In the genomic region with DNA sequence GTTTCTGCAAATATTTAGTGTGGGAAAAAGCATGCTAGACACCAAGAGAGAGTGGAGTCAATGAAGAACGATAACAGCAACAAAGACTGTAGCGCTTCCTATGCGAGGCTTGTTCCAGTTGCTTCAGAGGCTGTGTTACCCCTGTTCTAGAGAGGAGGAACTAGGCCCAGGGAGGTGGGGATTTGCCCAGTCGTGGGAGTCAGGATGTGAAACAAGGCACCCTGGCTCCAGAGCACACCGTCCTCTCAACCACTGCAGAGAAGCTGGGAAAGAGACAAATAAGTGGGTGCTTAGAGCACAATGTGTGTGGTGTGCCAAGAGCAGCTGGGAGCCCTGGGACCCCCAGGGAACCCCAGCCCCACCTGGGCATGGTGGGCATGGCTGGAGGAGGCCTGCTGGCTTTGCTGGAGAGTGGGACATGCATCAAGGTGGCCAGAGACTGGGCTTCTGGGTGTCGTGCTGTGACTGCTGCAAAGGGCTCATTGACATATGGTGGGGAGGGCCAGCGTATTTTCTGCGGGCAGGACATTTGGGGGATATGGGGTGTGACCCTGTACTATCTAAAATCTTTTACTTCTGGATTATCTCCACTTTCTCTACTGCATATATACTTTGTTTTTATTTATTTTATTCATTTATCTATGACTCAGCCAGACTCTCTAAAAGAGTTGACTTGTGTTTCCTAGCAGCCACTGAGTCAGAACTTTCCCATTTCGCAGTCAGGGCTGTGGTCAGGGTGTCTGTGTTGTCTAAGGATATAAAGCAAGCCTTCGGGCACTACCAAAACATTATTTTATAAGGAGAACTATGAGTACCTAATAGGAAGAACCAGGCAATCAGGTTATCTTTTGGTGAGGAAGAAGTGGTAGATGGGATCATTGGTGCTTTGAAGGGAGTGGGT, we compare ENCODE assay signal across 11 cellular contexts.
A peak's percentile ranks its signal among the peaks of the same experiment; 100 is the strongest.
DNase-seq lines count a peak whose midpoint lies in the region; ATAC-seq, FAIRE-seq and TF ChIP-seq lines count a peak whose summit lies in the region.
"Had no signal": no experiment of that assay in that cellular context is flagged by ENCODE, and none has a peak within 500 bp of the region (broad histone marks: within the 10 kb centered on the region; RNA-seq: fewer than 3 reads in every experiment).

No MANE protein-coding gene starts in this region.

- no peaks in the 10 kb centered on the region for H3K27me3 ChIP-seq in osteoblast (ENCODE audit: insufficient read depth, low read length)
- H3K27me3 ChIP-seq: dorsolateral prefrontal cortex had no signal

- TF ChIP-seq CTCF in epithelial cell of proximal tubule (conservative IDR thresholded peaks at IDR 0.05; ENCODE audit: low read depth, low read length) (no peak), osteoblast (IDR thresholded peaks at IDR 0.05; ENCODE audit: extremely low read depth, low read depth, low read length) (no peak), natural killer cell (IDR thresholded peaks at IDR 0.05) (no peak)

- H3K4me1 Mint-ChIP-seq in natural killer cell = peaks cover 0 to 7% of the 10 kb centered on the region in 2 donors

- H3K4me3 Mint-ChIP-seq in natural killer cell = no peak overlapping the region

- peak overlapping the region; percentile 89 for H3K27ac ChIP-seq in osteoblast (ENCODE audit: low read depth, low read length)
- H3K27ac ChIP-seq: dorsolateral prefrontal cortex had no signal

- H3K4me3 ChIP-seq in epithelial cell of proximal tubule (ENCODE audit: low read depth, low read length) = no peak overlapping the region
- no peak overlapping the region for H3K4me3 ChIP-seq in osteoblast (ENCODE audit: insufficient read depth, low read length)
- H3K4me3 ChIP-seq: dorsolateral prefrontal cortex had no signal

- no peak for FAIRE-seq in GM12891 (lab: Jason Lieb, UNC)

- H3K4me2 ChIP-seq in osteoblast (ENCODE audit: insufficient read depth, low read length) = peak overlapping the region; percentile 69

- H3K9me3 Mint-ChIP-seq in natural killer cell = no peaks in the 10 kb centered on the region

- DNase-seq in CD1c-positive myeloid dendritic cell (ENCODE audit: extremely low spot score) (peak; percentile 88), RKO (ENCODE audit: low spot score) (peak; percentile 16), epithelial cell of proximal tubule (ENCODE audit: low read depth) (peak; percentile 67), osteoblast (ENCODE audit: insufficient read length, low spot score, missing footprints) (peak; percentile 91), cerebellar cortex (ENCODE audit: low spot score) (no peak), natural killer cell (no peak), DMS79 treated with DMSO at 0.1 percent for 48 hours (lab: John Stamatoyannopoulos, UW) (no peak), GM12891 (ENCODE audit: insufficient read length, low spot score) (no peak)
- DNase-seq: activated T-cell treated with anti-CD3 and anti-CD28 coated beads, Interleukin-2, amount 50 U/mL, for 1 hour; dorsolateral prefrontal cortex; left cardiac atrium had no signal

- no peak overlapping the region for H2AFZ ChIP-seq in osteoblast (ENCODE audit: low read length)

- H4K20me1 ChIP-seq in osteoblast (ENCODE audit: insufficient read depth, low read length) = peaks cover 7% of the 10 kb centered on the region

- intact Hi-C loops in natural killer cell (cut with micrococcal nuclease) = no loop called here

- peaks cover 0 to 2% of the 10 kb centered on the region in 2 donors for H3K27me3 Mint-ChIP-seq in natural killer cell (ENCODE audit: low read depth in 2 of 2)

- H3K4me1 ChIP-seq in osteoblast (ENCODE audit: insufficient read depth, low read length) = peaks cover 35% of the 10 kb centered on the region

- no peak overlapping the region for H3K27ac Mint-ChIP-seq in natural killer cell

- peaks cover 41% of the 10 kb centered on the region for H3K79me2 ChIP-seq in osteoblast (ENCODE audit: insufficient read depth, low read length)

- no peaks in the 10 kb centered on the region for H3K9me3 ChIP-seq in osteoblast (ENCODE audit: low read depth, low read length)

- no peak for ATAC-seq in natural killer cell

- no peaks in the 10 kb centered on the region for H3K36me3 ChIP-seq in osteoblast (ENCODE audit: insufficient read depth, low read length)

- no peaks in the 10 kb centered on the region for H3K36me3 Mint-ChIP-seq in natural killer cell

- TF ChIP-seq POLR2A in GM12891 (IDR thresholded peaks at IDR 0.05; ENCODE audit: low read depth, low read length) = no peak

TF ChIP-seq in GM12891, 5 proteins besides CTCF, POLR2A, EP300 and RAD21:
- no peak for TF ChIP-seq POLR2AphosphoS5 (IDR thresholded peaks at IDR 0.05; ENCODE audit: low read depth, low read length)
- no peak for TF ChIP-seq POU2F2 (IDR thresholded peaks at IDR 0.05; ENCODE audit: low read depth, low read length)
- TF ChIP-seq TAF1 (IDR thresholded peaks at IDR 0.05; ENCODE audit: low read depth, low read length) = no peak

Comparison
In these comparisons a context has a peak if more than half of its experiments do, and no peak if none do; other contexts are left out.
1. DNase-seq: peak in CD1c-positive myeloid dendritic cell (single experiment), RKO (single experiment), epithelial cell of proximal tubule (single experiment) and osteoblast (single experiment); none in cerebellar cortex (single experiment), natural killer cell (single experiment), DMS79 treated with DMSO at 0.1 percent for 48 hours (single experiment) and GM12891 (single experiment).